8 cellular contexts compared by ENCODE assay signal in genomic region chr1:26582836-26583460, GRCh38. TPM values are rescaled to one million over a fixed set of nuclear protein-coding genes. Genes with fewer than 3 reads are reported as not detected.
A peak's percentile ranks its signal among the peaks of the same experiment; 100 is the strongest.
DNase-seq lines count a peak whose midpoint lies in the region; ATAC-seq and TF ChIP-seq lines count a peak whose summit lies in the region.

No MANE protein-coding gene starts in this region.

- H3K4me3 ChIP-seq in SK-N-SH (ENCODE audit: low read depth in 2 of 2, low read length in 1 of 2) (no peak overlapping the region), PC-9 (no peak overlapping the region)

- no peaks in the 10 kb centered on the region for H3K36me3 ChIP-seq in SK-N-SH (replicated peaks in 1 of 2; ENCODE audit: control insufficient read depth in 1 of 2, insufficient read depth in 2 of 2, low read length in 1 of 2)
- H3K36me3 ChIP-seq in PC-9 (ENCODE audit: low read depth): no peaks in the 10 kb centered on the region

- WGBS in SK-N-SH (ENCODE audit: low lambda C conversion rate): 76% methylated on average over 6 of the region's 6 CpGs

- H3K27ac ChIP-seq in SK-N-SH (ENCODE audit: low read depth in 2 of 2, low read length in 1 of 2) (no peak overlapping the region), PC-9 (no peak overlapping the region)

- H2AFZ ChIP-seq in SK-N-SH (ENCODE audit: low read depth) (peak overlapping the region; percentile 17; the same call in 1 of the 2 replicates), PC-9 (no peak overlapping the region)

- H3K79me2 ChIP-seq in SK-N-SH (ENCODE audit: insufficient read depth) (no peaks in the 10 kb centered on the region), PC-9 (ENCODE audit: low read depth) (no peaks in the 10 kb centered on the region)

- no peaks in the 10 kb centered on the region for H3K4me1 ChIP-seq in SK-N-SH (ENCODE audit: control insufficient read depth in 1 of 2, insufficient read depth in 2 of 2, low read depth in 1 of 2, low read length in 1 of 2)
- H3K4me1 ChIP-seq in PC-9 (replicated peaks; ENCODE audit: insufficient read depth): 0 out of 2 replicates have a peak, but pooled peaks cover 5% of the 10 kb centered on the region

- no peak for TF ChIP-seq RAD21 in SK-N-SH (IDR thresholded peaks at IDR 0.05; ENCODE audit: low read length)

- no peak overlapping the region for H3K9ac ChIP-seq in SK-N-SH

- H4K20me1 ChIP-seq in SK-N-SH (ENCODE audit: insufficient read depth) (no peaks in the 10 kb centered on the region), PC-9 (ENCODE audit: insufficient read depth) (no peaks in the 10 kb centered on the region)

- no peaks in the 10 kb centered on the region for H3K9me2 ChIP-seq in SK-N-SH
- H3K9me2 ChIP-seq in PC-9 (ENCODE audit: insufficient read depth): no peaks in the 10 kb centered on the region

- no peak for TF ChIP-seq EP300 in SK-N-SH (IDR thresholded peaks at IDR 0.05; ENCODE audit: borderline replicate concordance in 1 of 2, low read depth in 1 of 2, low read length in 1 of 2)

- POLR2A ChIA-PET in SK-N-SH (lab: Yijun Ruan, JAX) (no interaction called here), PC-9 (lab: Charles Lee; ENCODE audit: unreplicated experiment) (no interaction called here)

- no TSS peak for BruUV-seq in PC-9 (replicated peaks; lab: Mats Ljungman, UMichigan)

- CTCF ChIA-PET in SK-N-SH (lab: Yijun Ruan, JAX): interaction anchor here (0.9 to 1.6 kb wide), 3 partner anchors 12 to 82 kb away, joined by 3 to 7 read pairs (median 6); no protein-coding TSS in a partner anchor
- CTCF ChIA-PET in PC-9 (lab: Charles Lee): no interaction called here

- intact Hi-C loops in PC-9 (cut with micrococcal nuclease; ENCODE audit: unreplicated experiment): no loop called here

- H3K9me3 ChIP-seq in SK-N-SH (no peaks in the 10 kb centered on the region), PC-9 (ENCODE audit: insufficient read depth, low read depth) (no peaks in the 10 kb centered on the region)

- ATAC-seq in SK-N-SH treated with all-trans-retinoic acid at 6 μM for 48 hours: no peak

- H3K27me3 ChIP-seq in SK-N-SH (ENCODE audit: insufficient read depth): no peaks in the 10 kb centered on the region
- no peaks in the 10 kb centered on the region for H3K27me3 ChIP-seq in PC-9 (ENCODE audit: insufficient read depth, low read depth)

- no peaks in the 10 kb centered on the region for H3F3A ChIP-seq in SK-N-SH (replicated peaks; ENCODE audit: insufficient read depth)
- H3F3A ChIP-seq in PC-9 (ENCODE audit: insufficient read depth, low read depth): no peaks in the 10 kb centered on the region

- DNase-seq in SK-N-SH (no peak), fibroblast of peridontal ligament (ENCODE audit: extremely low read depth) (peak; percentile 84), PC-9 (no peak), NCI-H345 treated with DMSO at 0.1 percent for 48 hours (lab: John Stamatoyannopoulos, UW; ENCODE audit: unreplicated experiment) (no peak), Kasumi-1 (lab: John Stamatoyannopoulos, UW) (no peak)
- DNase-seq in activated CD4-positive, CD25-positive, alpha-beta regulatory T cell treated with anti-CD3 and anti-CD28 coated beads, Interleukin-2, amount 50 U/mL, for 16 hours (ENCODE audit: low read depth, low spot score): peak; percentile 28
- peak; percentile 66 to 86 for DNase-seq in stimulated activated CD8-positive, alpha-beta memory T cell treated with anti-CD3 and anti-CD28 coated beads, Interleukin-7, amount 100 ng/mL, for 48 hours (ENCODE audit: extremely low read depth in 1 of 2, low read depth in 1 of 2)

- TF ChIP-seq CTCF in SK-N-SH (IDR thresholded peaks at IDR 0.05) (no peak), PC-9 (conservative IDR thresholded peaks at IDR 0.05) (no peak)

- H3K4me2 ChIP-seq in SK-N-SH: no peak overlapping the region
- no peak overlapping the region for H3K4me2 ChIP-seq in PC-9

TF ChIP-seq in SK-N-SH, 30 proteins besides CTCF, POLR2A, EP300 and RAD21:
- no peak for TF ChIP-seq RCOR1 (IDR thresholded peaks at IDR 0.05; ENCODE audit: low read length)
- no peak for TF ChIP-seq NFIC (IDR thresholded peaks at IDR 0.05; ENCODE audit: borderline replicate concordance)
- no peak for TF ChIP-seq PBX3 (IDR thresholded peaks at IDR 0.05)
- no peak for TF ChIP-seq TEAD4 (IDR thresholded peaks at IDR 0.05; ENCODE audit: borderline replicate concordance, insufficient read depth)
- no peak for TF ChIP-seq REST (IDR thresholded peaks at IDR 0.05; ENCODE audit: low read depth, low read length)
- no peak for TF ChIP-seq EZH2phosphoT487 (IDR thresholded peaks at IDR 0.05; ENCODE audit: borderline replicate concordance, low read depth)
TF ChIP-seq in SK-N-SH: peak in this region for 0.

TF ChIP-seq in SK-N-SH treated with all-trans-retinoic acid at 6 μM for 48 hours, 23 proteins besides CTCF, POLR2A, EP300 and RAD21:
- TF ChIP-seq ZNF8 (CRISPR knock-in tag; IDR thresholded peaks at IDR 0.05): no peak
- no peak for TF ChIP-seq CREB5 (CRISPR knock-in tag; IDR thresholded peaks at IDR 0.05; ENCODE audit: low read depth)
- no peak for TF ChIP-seq ZFP3 (CRISPR knock-in tag; IDR thresholded peaks at IDR 0.05)
- no peak for TF ChIP-seq OSR1 (CRISPR knock-in tag; IDR thresholded peaks at IDR 0.05)
- no peak for TF ChIP-seq PATZ1 (CRISPR knock-in tag; IDR thresholded peaks at IDR 0.05; ENCODE audit: borderline replicate concordance)
- no peak for TF ChIP-seq GLIS3 (CRISPR knock-in tag; IDR thresholded peaks at IDR 0.05)
- TF ChIP-seq TSHZ2 (CRISPR knock-in tag; IDR thresholded peaks at IDR 0.05): no peak
- no peak for TF ChIP-seq PPARA (CRISPR knock-in tag; IDR thresholded peaks at IDR 0.05; ENCODE audit: borderline replicate concordance)
- no peak for TF ChIP-seq TCF4 (CRISPR knock-in tag; IDR thresholded peaks at IDR 0.05; ENCODE audit: borderline replicate concordance)
- TF ChIP-seq BACH2 (CRISPR knock-in tag; IDR thresholded peaks at IDR 0.05; ENCODE audit: borderline replicate concordance): no peak
- no peak for TF ChIP-seq CSDC2 (CRISPR knock-in tag; IDR thresholded peaks at IDR 0.05)
- TF ChIP-seq ZFP30 (CRISPR knock-in tag; IDR thresholded peaks at IDR 0.05): no peak
- TF ChIP-seq ESRRG (CRISPR knock-in tag; IDR thresholded peaks at IDR 0.05): no peak
- no peak for TF ChIP-seq ISL1 (CRISPR knock-in tag; IDR thresholded peaks at IDR 0.05)

RNA-seq across cellular contexts. Expression of gene RPS6KA1, which starts 53.4 kb away (rescaled TPM):
- 8.3 and 9.7 TPM in 2 replicates for polyA plus RNA-seq in SK-N-SH (2012; rRNA removed)
- polyA plus RNA-seq in SK-N-SH (2012; cell fraction: cytosol; rRNA removed): 4.3 and 7.1 TPM in 2 replicates
- polyA plus RNA-seq in SK-N-SH (2012; cell fraction: nucleus; rRNA removed): 9.0 and 11.6 TPM in 2 replicates
- total RNA-seq in PC-9 (2021): 60.5 and 68.5 TPM in 2 replicates

Comparison
In these comparisons a context has a peak if more than half of its experiments do, and no peak if none do; other contexts are left out.
1. DNase-seq: peak in activated CD4-positive, CD25-positive, alpha-beta regulatory T cell treated with anti-CD3 and anti-CD28 coated beads, Interleukin-2, amount 50 U/mL, for 16 hours (single experiment), fibroblast of peridontal ligament (single experiment) and stimulated activated CD8-positive, alpha-beta memory T cell treated with anti-CD3 and anti-CD28 coated beads, Interleukin-7, amount 100 ng/mL, for 48 hours (2 of 2); none in SK-N-SH (single experiment), PC-9 (0 of 2), NCI-H345 treated with DMSO at 0.1 percent for 48 hours (single experiment) and Kasumi-1 (0 of 2).